20 cellular contexts compared by ENCODE assay signal in genomic region chr6:31004285-31004684, GRCh38. TPM values are rescaled to one million over a fixed set of nuclear protein-coding genes. Genes with fewer than 3 reads are reported as not detected.
A peak's percentile ranks its signal among the peaks of the same experiment; 100 is the strongest.
DNase-seq lines count a peak whose midpoint lies in the region; ATAC-seq, FAIRE-seq and TF ChIP-seq lines count a peak whose summit lies in the region.
"Had no signal": no experiment of that assay in that cellular context is flagged by ENCODE, and none has a peak within 500 bp of the region (broad histone marks: within the 10 kb centered on the region; RNA-seq: fewer than 3 reads in every experiment).

No MANE protein-coding gene starts in this region.

- H3K9me3 Mint-ChIP-seq in activated CD4-positive, alpha-beta T cell treated with anti-CD3 and anti-CD28 coated beads for 36 hours (ENCODE audit: low read depth), result no peaks in the 10 kb centered on the region
- H3K9me3 Mint-ChIP-seq: activated B cell treated with CpG ODN at 0.5 μM for 24 hours; CD4-positive, CD25-positive, alpha-beta regulatory T cell had no signal

- H3K27ac Mint-ChIP-seq in activated CD4-positive, alpha-beta T cell treated with anti-CD3 and anti-CD28 coated beads for 36 hours, result no peak overlapping the region
- H3K27ac Mint-ChIP-seq: activated B cell treated with CpG ODN at 0.5 μM for 24 hours; CD4-positive, CD25-positive, alpha-beta regulatory T cell had no signal

- POLR2A ChIA-PET in activated CD4-positive, alpha-beta T cell treated with anti-CD3 and anti-CD28 coated beads for 36 hours (lab: Charles Lee), result no interaction called here

- TF ChIP-seq POLR2A in GM12891 (IDR thresholded peaks at IDR 0.05; ENCODE audit: low read depth, low read length), result no peak

- peaks cover 14% of the 10 kb centered on the region for H3K27me3 Mint-ChIP-seq in activated CD4-positive, alpha-beta T cell treated with anti-CD3 and anti-CD28 coated beads for 36 hours

- DNase-seq in activated CD4-positive, alpha-beta T cell treated with anti-CD3 and anti-CD28 coated beads for 36 hours, result peak; percentile 20
- no peak for DNase-seq in activated CD4-positive, alpha-beta T cell treated with anti-CD3 and anti-CD28 coated beads, Interleukin-2, amount 50 U/mL, for 1 hour
- DNase-seq in GM12891 (ENCODE audit: insufficient read length, low spot score) (no peak), RCC 7860 (ENCODE audit: low spot score) (peak; percentile 65), kidney tubule cell (ENCODE audit: low spot score) (peak; percentile 99), NCI-H748 (lab: John Stamatoyannopoulos, UW; ENCODE audit: unreplicated experiment) (no peak), cerebellar nuclear complex (lab: John Stamatoyannopoulos, UW) (no peak), posterior cingulate gyrus (no peak)
- DNase-seq: 8988T; activated B cell treated with CpG ODN at 0.5 μM for 24 hours; anterior cingulate cortex; CD4-positive, CD25-positive, alpha-beta regulatory T cell; DND-41; left colon; MG63; NCI-H2081; NCI-H774; RPMI8226 had no signal

- CTCF ChIA-PET in activated CD4-positive, alpha-beta T cell treated with anti-CD3 and anti-CD28 coated beads for 36 hours (lab: Charles Lee), result interaction anchor here (0.7 to 1.0 kb wide), 4 partner anchors 16 to 436 kb away, joined by 3 to 4 read pairs (median 4); no protein-coding TSS in a partner anchor

- H3K4me3 Mint-ChIP-seq in activated CD4-positive, alpha-beta T cell treated with anti-CD3 and anti-CD28 coated beads for 36 hours, result no peak overlapping the region
- H3K4me3 Mint-ChIP-seq: activated B cell treated with CpG ODN at 0.5 μM for 24 hours; CD4-positive, CD25-positive, alpha-beta regulatory T cell had no signal

- FAIRE-seq in GM12891 (lab: Jason Lieb, UNC) (peak; percentile 55), RCC 7860 (lab: Jason Lieb, UNC) (no peak)

- no peaks in the 10 kb centered on the region for H3K36me3 Mint-ChIP-seq in activated CD4-positive, alpha-beta T cell treated with anti-CD3 and anti-CD28 coated beads for 36 hours (ENCODE audit: low read depth)
- H3K36me3 Mint-ChIP-seq: CD4-positive, CD25-positive, alpha-beta regulatory T cell had no signal

- ATAC-seq in activated CD4-positive, alpha-beta T cell treated with anti-CD3 and anti-CD28 coated beads for 36 hours, result peak; percentile 96
- ATAC-seq: left colon had no signal

- H3K4me1 Mint-ChIP-seq in activated CD4-positive, alpha-beta T cell treated with anti-CD3 and anti-CD28 coated beads for 36 hours, result peaks cover 9% of the 10 kb centered on the region

- intact Hi-C loops in activated CD4-positive, alpha-beta T cell treated with anti-CD3 and anti-CD28 coated beads for 36 hours (cut with DNase I, micrococcal nuclease), result loop anchor here in 1 of 2 experiments (2.0 to 5.0 kb wide), 2 partner anchors 19 to 63 kb away; no protein-coding TSS in a partner anchor
- intact Hi-C loops in posterior cingulate gyrus (cut with DNase I), result no loop called here

TF ChIP-seq in GM12891, 5 proteins besides CTCF, POLR2A, EP300 and RAD21:
- TF ChIP-seq PAX5 (IDR thresholded peaks at IDR 0.05; ENCODE audit: insufficient read depth, low read length, severe bottlenecking) (no peak), POLR2AphosphoS5 (IDR thresholded peaks at IDR 0.05; ENCODE audit: low read depth, low read length) (no peak), POU2F2 (IDR thresholded peaks at IDR 0.05; ENCODE audit: low read depth, low read length) (no peak), TAF1 (IDR thresholded peaks at IDR 0.05; ENCODE audit: low read depth, low read length) (no peak), SPI1 (IDR thresholded peaks at IDR 0.05; ENCODE audit: low read depth, low read length) (no peak)

RNA-seq across cellular contexts. Expression of gene MUC22, which starts 6.0 kb away (rescaled TPM):
- total RNA-seq in activated CD4-positive, alpha-beta T cell treated with anti-CD3 and anti-CD28 coated beads for 36 hours, result not detected
- polyA plus RNA-seq in GM12891 (2012; ENCODE audit: low read depth, missing spikeins), result 0.01 TPM
- total RNA-seq: activated B cell treated with CpG ODN at 0.5 μM for 24 hours; CD4-positive, CD25-positive, alpha-beta regulatory T cell; left colon; temporal lobe had no signal
- polyA plus RNA-seq: CD4-positive, CD25-positive, alpha-beta regulatory T cell; hepatocyte had no signal

RNA-seq across cellular contexts. Expression of gene MUC21, which starts 20.8 kb away (rescaled TPM):
- not detected for total RNA-seq in activated CD4-positive, alpha-beta T cell treated with anti-CD3 and anti-CD28 coated beads for 36 hours
- 0.03 TPM for polyA plus RNA-seq in GM12891 (2012; ENCODE audit: low read depth, missing spikeins)
- total RNA-seq: activated B cell treated with CpG ODN at 0.5 μM for 24 hours; CD4-positive, CD25-positive, alpha-beta regulatory T cell; hepatocyte; left colon; temporal lobe had no signal
- polyA plus RNA-seq: CD4-positive, CD25-positive, alpha-beta regulatory T cell; hepatocyte had no signal

Comparison
In these comparisons a context has a peak if more than half of its experiments do, and no peak if none do; other contexts are left out.
1. DNase-seq: peak in activated CD4-positive, alpha-beta T cell treated with anti-CD3 and anti-CD28 coated beads for 36 hours (single experiment), RCC 7860 (single experiment) and kidney tubule cell (single experiment); none in activated CD4-positive, alpha-beta T cell treated with anti-CD3 and anti-CD28 coated beads, Interleukin-2, amount 50 U/mL, for 1 hour (single experiment), GM12891 (single experiment), NCI-H748 (single experiment), cerebellar nuclear complex (0 of 2) and posterior cingulate gyrus (0 of 10).